In genomic region chr12:117048585-117048904, GRCh38 we compare ENCODE assay signal across 2 cellular contexts.
TF ChIP-seq lines count a peak whose summit lies in the region.

No MANE protein-coding gene starts in this region.

TF ChIP-seq in HepG2, 621 proteins besides CTCF, POLR2A, EP300 and RAD21 (continues in another document):
- TF ChIP-seq EEA1 (CRISPR knock-in tag; IDR thresholded peaks at IDR 0.05; ENCODE audit: borderline replicate concordance), result no peak
- TF ChIP-seq ZNF546 (CRISPR knock-in tag; conservative IDR thresholded peaks at IDR 0.05), result 0 out of 2 replicates have a peak, but pooled peaks have one; percentile 8
- TF ChIP-seq ZBTB4 (CRISPR knock-in tag; IDR thresholded peaks at IDR 0.05; ENCODE audit: borderline replicate concordance), result no peak
- 0 out of 2 replicates have a peak, but pooled peaks have one; percentile 9 for TF ChIP-seq ZNF556 (CRISPR knock-in tag; IDR thresholded peaks at IDR 0.05; ENCODE audit: borderline replicate concordance)
- TF ChIP-seq MTA1 (CRISPR knock-in tag; IDR thresholded peaks at IDR 0.05; ENCODE audit: borderline replicate concordance), result 0 out of 2 replicates have a peak, but pooled peaks have one; percentile 29
- TF ChIP-seq, protein P1, sequence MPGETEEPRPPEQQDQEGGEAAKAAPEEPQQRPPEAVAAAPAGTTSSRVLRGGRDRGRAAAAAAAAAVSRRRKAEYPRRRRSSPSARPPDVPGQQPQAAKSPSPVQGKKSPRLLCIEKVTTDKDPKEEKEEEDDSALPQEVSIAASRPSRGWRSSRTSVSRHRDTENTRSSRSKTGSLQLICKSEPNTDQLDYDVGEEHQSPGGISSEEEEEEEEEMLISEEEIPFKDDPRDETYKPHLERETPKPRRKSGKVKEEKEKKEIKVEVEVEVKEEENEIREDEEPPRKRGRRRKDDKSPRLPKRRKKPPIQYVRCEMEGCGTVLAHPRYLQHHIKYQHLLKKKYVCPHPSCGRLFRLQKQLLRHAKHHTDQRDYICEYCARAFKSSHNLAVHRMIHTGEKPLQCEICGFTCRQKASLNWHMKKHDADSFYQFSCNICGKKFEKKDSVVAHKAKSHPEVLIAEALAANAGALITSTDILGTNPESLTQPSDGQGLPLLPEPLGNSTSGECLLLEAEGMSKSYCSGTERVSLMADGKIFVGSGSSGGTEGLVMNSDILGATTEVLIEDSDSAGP (CRISPR knock-in tag; IDR thresholded peaks at IDR 0.05; ENCODE audit: borderline replicate concordance), result peak; percentile 30; the same call in 1 of the 2 replicates
- TF ChIP-seq, protein P2, sequence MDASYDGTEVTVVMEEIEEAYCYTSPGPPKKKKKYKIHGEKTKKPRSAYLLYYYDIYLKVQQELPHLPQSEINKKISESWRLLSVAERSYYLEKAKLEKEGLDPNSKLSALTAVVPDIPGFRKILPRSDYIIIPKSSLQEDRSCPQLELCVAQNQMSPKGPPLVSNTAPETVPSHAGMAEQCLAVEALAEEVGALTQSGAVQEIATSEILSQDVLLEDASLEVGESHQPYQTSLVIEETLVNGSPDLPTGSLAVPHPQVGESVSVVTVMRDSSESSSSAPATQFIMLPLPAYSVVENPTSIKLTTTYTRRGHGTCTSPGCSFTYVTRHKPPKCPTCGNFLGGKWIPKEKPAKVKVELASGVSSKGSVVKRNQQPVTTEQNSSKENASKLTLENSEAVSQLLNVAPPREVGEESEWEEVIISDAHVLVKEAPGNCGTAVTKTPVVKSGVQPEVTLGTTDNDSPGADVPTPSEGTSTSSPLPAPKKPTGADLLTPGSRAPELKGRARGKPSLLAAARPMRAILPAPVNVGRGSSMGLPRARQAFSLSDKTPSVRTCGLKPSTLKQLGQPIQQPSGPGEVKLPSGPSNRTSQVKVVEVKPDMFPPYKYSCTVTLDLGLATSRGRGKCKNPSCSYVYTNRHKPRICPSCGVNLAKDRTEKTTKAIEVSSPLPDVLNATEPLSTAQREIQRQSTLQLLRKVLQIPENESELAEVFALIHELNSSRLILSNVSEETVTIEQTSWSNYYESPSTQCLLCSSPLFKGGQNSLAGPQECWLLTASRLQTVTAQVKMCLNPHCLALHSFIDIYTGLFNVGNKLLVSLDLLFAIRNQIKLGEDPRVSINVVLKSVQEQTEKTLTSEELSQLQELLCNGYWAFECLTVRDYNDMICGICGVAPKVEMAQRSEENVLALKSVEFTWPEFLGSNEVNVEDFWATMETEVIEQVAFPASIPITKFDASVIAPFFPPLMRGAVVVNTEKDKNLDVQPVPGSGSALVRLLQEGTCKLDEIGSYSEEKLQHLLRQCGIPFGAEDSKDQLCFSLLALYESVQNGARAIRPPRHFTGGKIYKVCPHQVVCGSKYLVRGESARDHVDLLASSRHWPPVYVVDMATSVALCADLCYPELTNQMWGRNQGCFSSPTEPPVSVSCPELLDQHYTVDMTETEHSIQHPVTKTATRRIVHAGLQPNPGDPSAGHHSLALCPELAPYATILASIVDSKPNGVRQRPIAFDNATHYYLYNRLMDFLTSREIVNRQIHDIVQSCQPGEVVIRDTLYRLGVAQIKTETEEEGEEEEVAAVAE (CRISPR knock-in tag; IDR thresholded peaks at IDR 0.05; ENCODE audit: borderline replicate concordance), result no peak

TF ChIP-seq in H1, 55 proteins besides CTCF, POLR2A, EP300 and RAD21:
- TF ChIP-seq SUZ12 (IDR thresholded peaks at IDR 0.05; ENCODE audit: low read length), result no peak
- TF ChIP-seq, protein P3, sequence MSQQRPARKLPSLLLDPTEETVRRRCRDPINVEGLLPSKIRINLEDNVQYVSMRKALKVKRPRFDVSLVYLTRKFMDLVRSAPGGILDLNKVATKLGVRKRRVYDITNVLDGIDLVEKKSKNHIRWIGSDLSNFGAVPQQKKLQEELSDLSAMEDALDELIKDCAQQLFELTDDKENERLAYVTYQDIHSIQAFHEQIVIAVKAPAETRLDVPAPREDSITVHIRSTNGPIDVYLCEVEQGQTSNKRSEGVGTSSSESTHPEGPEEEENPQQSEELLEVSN (IDR thresholded peaks at IDR 0.05), result no peak
- no peak for TF ChIP-seq HDAC6 (IDR thresholded peaks at IDR 0.05; ENCODE audit: low read depth, low read length)
